ENCODE assay signal across 8 cellular contexts in genomic region chr6:131694832-131695426, GRCh38. TPM values are rescaled to one million over a fixed set of nuclear protein-coding genes. Genes with fewer than 3 reads are reported as not detected.
DNase-seq lines count a peak whose midpoint lies in the region; ATAC-seq and TF ChIP-seq lines count a peak whose summit lies in the region.

No MANE protein-coding gene starts in this region.

- no peak overlapping the region for H3K9ac ChIP-seq in neuronal stem cell (ENCODE audit: low read depth, low read length, poor library complexity)

- H2BK5ac ChIP-seq in neuronal stem cell (ENCODE audit: low read length): no peak overlapping the region

- no peak overlapping the region for H2BK12ac ChIP-seq in neuronal stem cell (ENCODE audit: low read length)

- no peak overlapping the region for H2AFZ ChIP-seq in neuronal stem cell (ENCODE audit: low read length)

- H3K9me3 ChIP-seq in neuronal stem cell (replicated peaks in 1 of 2; ENCODE audit: control insufficient read depth in 2 of 2, insufficient read depth in 1 of 2, low read depth in 1 of 2, low read length in 2 of 2): no peaks in the 10 kb centered on the region

- H3K4ac ChIP-seq in neuronal stem cell (ENCODE audit: low read length): no peak overlapping the region

- no peaks in the 10 kb centered on the region for H3K4me1 ChIP-seq in neuronal stem cell (ENCODE audit: control insufficient read depth in 2 of 2, insufficient read depth in 1 of 2, low read depth in 1 of 2, low read length in 2 of 2)

- H3K23ac ChIP-seq in neuronal stem cell (ENCODE audit: low read depth, low read length, poor library complexity): no peak overlapping the region

- no peak overlapping the region for H2BK15ac ChIP-seq in neuronal stem cell (ENCODE audit: low read length)

- ATAC-seq in GM18511 (IDR thresholded peaks at IDR 0.05; ENCODE audit: unreplicated experiment): peak; percentile 92
- peak; percentile 89 for ATAC-seq in HG02938 (IDR thresholded peaks at IDR 0.05; ENCODE audit: unreplicated experiment)

- H3K36me3 ChIP-seq in neuronal stem cell (replicated peaks in 1 of 2; ENCODE audit: control insufficient read depth in 2 of 2, insufficient read depth in 2 of 2, low read length in 2 of 2): no peaks in the 10 kb centered on the region

- no peaks in the 10 kb centered on the region for H3K27me3 ChIP-seq in neuronal stem cell (ENCODE audit: control insufficient read depth in 3 of 3, insufficient read depth in 3 of 3, low read depth in 1 of 3, low read length in 3 of 3)

- peak; percentile 85 for TF ChIP-seq CTCF in C4-2B (conservative IDR thresholded peaks at IDR 0.05)
- peak; percentile 94 for TF ChIP-seq CTCF in WI38 (IDR thresholded peaks at IDR 0.05; ENCODE audit: low read depth, low read length)
- peak; percentile 96 for TF ChIP-seq CTCF in fibroblast of the aortic adventitia (IDR thresholded peaks at IDR 0.05; ENCODE audit: insufficient read depth, low read length)

- no peak overlapping the region for H3K14ac ChIP-seq in neuronal stem cell (ENCODE audit: low read length)

- H3K79me1 ChIP-seq in neuronal stem cell (ENCODE audit: low read depth, low read length): no peaks in the 10 kb centered on the region

- H4K8ac ChIP-seq in neuronal stem cell (ENCODE audit: low read depth, low read length): no peak overlapping the region

- H2AK5ac ChIP-seq in neuronal stem cell (ENCODE audit: low read depth, low read length): no peak overlapping the region

- no peak overlapping the region for H3K27ac ChIP-seq in C4-2B
- no peak overlapping the region for H3K27ac ChIP-seq in neuronal stem cell (replicated peaks; ENCODE audit: low read length)

- no peak overlapping the region for H3K18ac ChIP-seq in neuronal stem cell (ENCODE audit: low read length)

- no peak overlapping the region for H4K91ac ChIP-seq in neuronal stem cell (ENCODE audit: low read depth, low read length, poor library complexity)

- no CpG with 5 or more reads among the region's 2 CpGs for WGBS in neuronal stem cell (ENCODE audit: extremely low coverage in 2 of 2, insufficient read length in 2 of 2, insufficient replicate concordance in 1 of 2), 2 donors

- H3K4me3 ChIP-seq in WI38 (ENCODE audit: low read depth, low read length) (no peak overlapping the region), fibroblast of the aortic adventitia (ENCODE audit: low read depth, low read length) (no peak overlapping the region), neuronal stem cell (ENCODE audit: low read length in 2 of 2) (no peak overlapping the region)

- no peak overlapping the region for H3K4me2 ChIP-seq in neuronal stem cell (ENCODE audit: insufficient read depth, low read length, poor library complexity, severe bottlenecking)

- H2BK120ac ChIP-seq in neuronal stem cell (ENCODE audit: low read depth, low read length): no peak overlapping the region

- DNase-seq in NCI-H1930 (lab: John Stamatoyannopoulos, UW) (peak; percentile 25 to 33), fibroblast of the aortic adventitia (ENCODE audit: low read depth) (peak; percentile 75), neuronal stem cell (ENCODE audit: low spot score) (peak; percentile 54)
- no peak for DNase-seq in stimulated activated naive CD4-positive, alpha-beta T cell treated with Interleukin-2 at 50 U/mL for 16 hours (lab: John Stamatoyannopoulos, UW)

RNA-seq across cellular contexts. Expression of gene OR2A4, which starts 6.3 kb away (rescaled TPM):
- total RNA-seq in fibroblast of the aortic adventitia (ENCODE audit: low replicate concordance): 0.45 TPM in 1 of 2 replicates, not detected in the other
- polyA plus RNA-seq in neuronal stem cell (2013, experiment 1 of 2): not detected
- not detected for polyA plus RNA-seq in neuronal stem cell (2013, experiment 2 of 2)

RNA-seq across cellular contexts. Expression of gene CTAGE9, which starts 15.9 kb away (rescaled TPM):
- total RNA-seq in fibroblast of the aortic adventitia (ENCODE audit: low replicate concordance): not detected in 2 replicates
- polyA plus RNA-seq in neuronal stem cell (2013, experiment 1 of 2): not detected
- not detected for polyA plus RNA-seq in neuronal stem cell (2013, experiment 2 of 2)

RNA-seq across cellular contexts. Expression of gene ENPP3, which starts 57.8 kb away (rescaled TPM):
- total RNA-seq in fibroblast of the aortic adventitia (ENCODE audit: low replicate concordance): not detected in 2 replicates
- 0.07 TPM for polyA plus RNA-seq in neuronal stem cell (2013, experiment 1 of 2)
- 0.18 TPM for polyA plus RNA-seq in neuronal stem cell (2013, experiment 2 of 2)
